Comparison of ENCODE assay signal across 8 cellular contexts in genomic region chr5:170809551-170809950, GRCh38. TPM values are rescaled to one million over a fixed set of nuclear protein-coding genes. Genes with fewer than 3 reads are reported as not detected.
DNase-seq lines count a peak whose midpoint lies in the region; ATAC-seq and TF ChIP-seq lines count a peak whose summit lies in the region.

No MANE protein-coding gene starts in this region.

- H3K27ac Mint-ChIP-seq in WTC11, result no peak overlapping the region
- no peak overlapping the region for H3K27ac Mint-ChIP-seq in activated T-helper 17 cell treated with anti-CD3 and anti-CD28 coated beads, Interleukin-2, amount 50 U/mL, for 72 hours

- ATAC-seq in WTC11, result peak; percentile 98
- no peak for ATAC-seq in activated T-helper 17 cell treated with anti-CD3 and anti-CD28 coated beads, Interleukin-2, amount 50 U/mL, for 72 hours (replicated peaks)

- H3K4me1 Mint-ChIP-seq in WTC11, result peaks cover 11% of the 10 kb centered on the region
- no peaks in the 10 kb centered on the region for H3K4me1 Mint-ChIP-seq in activated T-helper 17 cell treated with anti-CD3 and anti-CD28 coated beads, Interleukin-2, amount 50 U/mL, for 72 hours

- H3K36me3 Mint-ChIP-seq in WTC11, result no peaks in the 10 kb centered on the region
- no peaks in the 10 kb centered on the region for H3K36me3 Mint-ChIP-seq in activated T-helper 17 cell treated with anti-CD3 and anti-CD28 coated beads, Interleukin-2, amount 50 U/mL, for 72 hours (ENCODE audit: low read depth)

- TF ChIP-seq CTCF in LNCaP clone FGC (IDR thresholded peaks at IDR 0.05; ENCODE audit: control insufficient read depth, extremely low read depth, insufficient read depth) (peak; percentile 92), WTC11 (IDR thresholded peaks at IDR 0.05) (no peak)

- no peak overlapping the region for H3K4me3 Mint-ChIP-seq in WTC11
- H3K4me3 Mint-ChIP-seq in activated T-helper 17 cell treated with anti-CD3 and anti-CD28 coated beads, Interleukin-2, amount 50 U/mL, for 72 hours, result no peak overlapping the region

- no peaks in the 10 kb centered on the region for H3K27me3 Mint-ChIP-seq in WTC11 (ENCODE audit: low read depth)
- peaks cover 24% of the 10 kb centered on the region for H3K27me3 Mint-ChIP-seq in activated T-helper 17 cell treated with anti-CD3 and anti-CD28 coated beads, Interleukin-2, amount 50 U/mL, for 72 hours

- no peak overlapping the region for H3K4me3 ChIP-seq in LNCaP clone FGC (ENCODE audit: low read depth, low read length)

- DNase-seq in DMS 273 (lab: John Stamatoyannopoulos, UW; ENCODE audit: unreplicated experiment) (peak; percentile 81), LNCaP clone FGC (ENCODE audit: low read depth) (peak; percentile 53), WTC11 (ENCODE audit: low spot score) (peak; percentile 30), left kidney (ENCODE audit: low read depth, low spot score) (peak; percentile 44), COLO668 (lab: John Stamatoyannopoulos, UW; ENCODE audit: unreplicated experiment) (no peak), activated T-cell treated with anti-CD3 and anti-CD28 coated beads for 4 hours (no peak), DMS153 treated with DMSO at 0.1 percent for 48 hours (lab: John Stamatoyannopoulos, UW; ENCODE audit: unreplicated experiment) (no peak)

- CTCF ChIA-PET in WTC11 (lab: Charles Lee), result interaction anchor here (0.5 to 2.2 kb wide), 20 partner anchors 11 to 537 kb away, joined by 3 to 12 read pairs (median 4); no protein-coding TSS in a partner anchor

- POLR2A ChIA-PET in WTC11 (lab: Charles Lee), result interaction anchor here (0.6 kb wide), 1 partner anchor 547 kb away, joined by 3 read pairs; no protein-coding TSS in a partner anchor

- no peaks in the 10 kb centered on the region for H3K9me3 Mint-ChIP-seq in WTC11
- H3K9me3 Mint-ChIP-seq in activated T-helper 17 cell treated with anti-CD3 and anti-CD28 coated beads, Interleukin-2, amount 50 U/mL, for 72 hours, result no peaks in the 10 kb centered on the region

TF ChIP-seq in WTC11, 78 proteins besides CTCF, POLR2A, EP300 and RAD21:
- no peak for TF ChIP-seq PREB (CRISPR knock-in tag; IDR thresholded peaks at IDR 0.05; ENCODE audit: borderline replicate concordance)
TF ChIP-seq in WTC11: peak in this region for 0.

RNA-seq across cellular contexts. Expression of gene GABRP, which starts 26.0 kb away (rescaled TPM):
- total RNA-seq in WTC11 (2021), result 4.8 to 9.9 TPM (median 9.8 TPM) in 3 replicates
- not detected for total RNA-seq in activated T-helper 17 cell treated with anti-CD3 and anti-CD28 coated beads, Interleukin-2, amount 50 U/mL, for 72 hours

RNA-seq across cellular contexts. Expression of gene RANBP17, which starts 52.3 kb away (rescaled TPM):
- total RNA-seq in WTC11 (2021), result 23.1 to 27.4 TPM (median 23.1 TPM) in 3 replicates
- total RNA-seq in activated T-helper 17 cell treated with anti-CD3 and anti-CD28 coated beads, Interleukin-2, amount 50 U/mL, for 72 hours, result not detected

Comparison
In these comparisons a context has a peak if more than half of its experiments do, and no peak if none do; other contexts are left out.
1. DNase-seq: peak in DMS 273 (single experiment), LNCaP clone FGC (single experiment), WTC11 (single experiment) and left kidney (single experiment); none in COLO668 (single experiment), activated T-cell treated with anti-CD3 and anti-CD28 coated beads for 4 hours (single experiment) and DMS153 treated with DMSO at 0.1 percent for 48 hours (single experiment).
2. RNA of gene RANBP17, which starts 52.3 kb away (total RNA-seq): 23.1 to 27.4 TPM in WTC11; not detected in activated T-helper 17 cell treated with anti-CD3 and anti-CD28 coated beads, Interleukin-2, amount 50 U/mL, for 72 hours; every median in the first group is over 10 times any median in the second.